10 cellular contexts compared by ENCODE assay signal in genomic region chr14:89221109-89221508, GRCh38.
DNase-seq lines count a peak whose midpoint lies in the region; ATAC-seq and TF ChIP-seq lines count a peak whose summit lies in the region.
"Had no signal": no experiment of that assay in that cellular context is flagged by ENCODE, and none has a peak within 500 bp of the region (broad histone marks: within the 10 kb centered on the region; RNA-seq: fewer than 3 reads in every experiment).

No MANE protein-coding gene starts in this region.

- H3K36me3 Mint-ChIP-seq in T-helper 2 cell treated with Interferon-gamma antibody and Interleukin-4, amounts not matched to agents 5 μg/mL and 100 μg/mL, for 36 hours (ENCODE audit: low read depth): peaks cover 18% of the 10 kb centered on the region

- H3K4me1 ChIP-seq in ACC112 (ENCODE audit: control insufficient read depth, insufficient read depth, low read length, unreplicated experiment) (peaks cover 8% of the 10 kb centered on the region), tibial nerve (peaks cover 0 to 32% (median 8%) of the 10 kb centered on the region in 4 donors)

- TF ChIP-seq CTCF in tibial nerve (IDR thresholded peaks at IDR 0.05): no peak
- no peak for TF ChIP-seq CTCF in GM13976 (IDR thresholded peaks at IDR 0.05; ENCODE audit: borderline replicate concordance, control extremely low read depth, extremely low read depth, insufficient read depth, missing control alignments)

- peak; percentile 61 for ATAC-seq in HG02610 (IDR thresholded peaks at IDR 0.05; ENCODE audit: unreplicated experiment)
- peak; percentile 70 to 90 for ATAC-seq in left cardiac atrium
- no peak for ATAC-seq in HG03521 (IDR thresholded peaks at IDR 0.05; ENCODE audit: unreplicated experiment)

- intact Hi-C loops in left cardiac atrium (cut with DNase I): no loop called here

- in situ Hi-C loops in GM13976 (cut with MboI; ENCODE audit: low sequenced_read_pairs, unreplicated experiment): no loop called here

- peak overlapping the region; percentile 50 for H3K27ac Mint-ChIP-seq in T-helper 2 cell treated with Interferon-gamma antibody and Interleukin-4, amounts not matched to agents 5 μg/mL and 100 μg/mL, for 36 hours
- H3K27ac Mint-ChIP-seq: nephron progenitor cell had no signal

- H3K4me1 Mint-ChIP-seq in T-helper 2 cell treated with Interferon-gamma antibody and Interleukin-4, amounts not matched to agents 5 μg/mL and 100 μg/mL, for 36 hours (ENCODE audit: low read depth): peaks cover 22% of the 10 kb centered on the region

- DNase-seq in T-helper 2 cell treated with Interferon-gamma antibody and Interleukin-4, amounts not matched to agents 5 μg/mL and 100 μg/mL, for 36 hours (ENCODE audit: low spot score): no peak
- no peak for DNase-seq in left cardiac atrium
- DNase-seq in tibial nerve (ENCODE audit: low spot score in 2 of 2): no peak
- DNase-seq in GM13976 (ENCODE audit: low spot score): no peak
- no peak for DNase-seq in stimulated activated CD4-positive, alpha-beta T cell treated with anti-CD3 and anti-CD28 coated beads, Interleukin-2, amount 100 ng/mL, for 24 hours
- DNase-seq: nephron progenitor cell had no signal

- no peak overlapping the region for H3K4me3 Mint-ChIP-seq in T-helper 2 cell treated with Interferon-gamma antibody and Interleukin-4, amounts not matched to agents 5 μg/mL and 100 μg/mL, for 36 hours
- H3K4me3 Mint-ChIP-seq: nephron progenitor cell had no signal

- 13 to 16% methylated on average over 3 of the region's 3 CpGs for WGBS in tibial nerve, 2 donors

- no peak overlapping the region for H2AFZ ChIP-seq in ACC112 (ENCODE audit: low read length, unreplicated experiment)

- TF ChIP-seq POLR2A in tibial nerve (IDR thresholded peaks at IDR 0.05): no peak

- H3K27me3 Mint-ChIP-seq in T-helper 2 cell treated with Interferon-gamma antibody and Interleukin-4, amounts not matched to agents 5 μg/mL and 100 μg/mL, for 36 hours (ENCODE audit: low read depth): no peaks in the 10 kb centered on the region

- no peaks in the 10 kb centered on the region for H3K27me3 ChIP-seq in ACC112 (ENCODE audit: insufficient read depth, low read length)
- H3K27me3 ChIP-seq in tibial nerve: no peaks in the 10 kb centered on the region

- no peaks in the 10 kb centered on the region for H3K9me3 ChIP-seq in tibial nerve

- H3K27ac ChIP-seq in ACC112 (ENCODE audit: low read depth, low read length) (peak overlapping the region; percentile 79), tibial nerve (no peak overlapping the region)
- H3K27ac ChIP-seq: HL-60 had no signal

- H3K36me3 ChIP-seq in ACC112 (ENCODE audit: insufficient read depth, low read length) (no peaks in the 10 kb centered on the region), tibial nerve (no peaks in the 10 kb centered on the region)

- no peak overlapping the region for H3K4me3 ChIP-seq in ACC112 (ENCODE audit: low read depth, low read length)
- no peak overlapping the region for H3K4me3 ChIP-seq in tibial nerve

- no peak for TF ChIP-seq EP300 in tibial nerve (IDR thresholded peaks at IDR 0.05)

- H3K79me2 ChIP-seq in ACC112 (ENCODE audit: control insufficient read depth, insufficient read depth, low read length, unreplicated experiment): no peaks in the 10 kb centered on the region

- H3K9me3 Mint-ChIP-seq in T-helper 2 cell treated with Interferon-gamma antibody and Interleukin-4, amounts not matched to agents 5 μg/mL and 100 μg/mL, for 36 hours: no peaks in the 10 kb centered on the region
- H3K9me3 Mint-ChIP-seq: nephron progenitor cell had no signal
